1 cellular context compared by ENCODE assay signal in the genomic region with DNA sequence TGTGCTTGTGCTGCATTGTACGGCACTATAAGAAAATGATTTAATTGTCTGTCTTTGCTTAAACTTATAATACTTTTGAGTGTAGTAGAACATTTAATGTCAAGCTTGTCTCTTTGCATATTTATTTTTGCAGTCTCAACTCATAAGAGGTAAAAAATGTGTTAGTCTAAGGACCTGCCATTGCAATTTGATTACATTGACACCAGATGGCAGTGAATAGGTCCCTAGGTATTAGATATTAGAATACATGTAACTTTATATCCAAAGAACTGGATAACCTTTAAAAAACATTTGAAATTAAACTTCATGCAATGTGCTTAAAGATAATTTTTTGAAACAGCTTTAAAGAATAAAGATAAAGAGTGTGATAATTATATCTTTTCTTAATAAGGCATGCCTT.
TF ChIP-seq lines count a peak whose summit lies in the region.

No MANE protein-coding gene starts in this region.

TF ChIP-seq in SK-N-SH treated with all-trans-retinoic acid at 6 μM for 48 hours, 23 proteins besides CTCF, POLR2A, EP300 and RAD21 (continued from another document):
- TF ChIP-seq, protein P1, sequence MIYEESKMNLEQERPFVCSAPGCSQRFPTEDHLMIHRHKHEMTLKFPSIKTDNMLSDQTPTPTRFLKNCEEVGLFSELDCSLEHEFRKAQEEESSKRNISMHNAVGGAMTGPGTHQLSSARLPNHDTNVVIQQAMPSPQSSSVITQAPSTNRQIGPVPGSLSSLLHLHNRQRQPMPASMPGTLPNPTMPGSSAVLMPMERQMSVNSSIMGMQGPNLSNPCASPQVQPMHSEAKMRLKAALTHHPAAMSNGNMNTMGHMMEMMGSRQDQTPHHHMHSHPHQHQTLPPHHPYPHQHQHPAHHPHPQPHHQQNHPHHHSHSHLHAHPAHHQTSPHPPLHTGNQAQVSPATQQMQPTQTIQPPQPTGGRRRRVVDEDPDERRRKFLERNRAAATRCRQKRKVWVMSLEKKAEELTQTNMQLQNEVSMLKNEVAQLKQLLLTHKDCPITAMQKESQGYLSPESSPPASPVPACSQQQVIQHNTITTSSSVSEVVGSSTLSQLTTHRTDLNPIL (CRISPR knock-in tag; IDR thresholded peaks at IDR 0.05; ENCODE audit: low read depth) = no peak
- TF ChIP-seq ZNF565 (CRISPR knock-in tag; conservative IDR thresholded peaks at IDR 0.05; ENCODE audit: low read depth) = no peak
